ENCODE assay signal across 33 cellular contexts in genomic region chr18:63730788-63731187, GRCh38. TPM values are rescaled to one million over a fixed set of nuclear protein-coding genes. Genes with fewer than 3 reads are reported as not detected.
DNase-seq lines count a peak whose midpoint lies in the region; ATAC-seq, FAIRE-seq and TF ChIP-seq lines count a peak whose summit lies in the region.
"Had no signal": no experiment of that assay in that cellular context is flagged by ENCODE, and none has a peak within 500 bp of the region (broad histone marks: within the 10 kb centered on the region; RNA-seq: fewer than 3 reads in every experiment).

No MANE protein-coding gene starts in this region.

- POLR2A ChIA-PET in naive thymus-derived CD4-positive, alpha-beta T cell (lab: Charles Lee): no interaction called here

- H4K20me1 ChIP-seq in keratinocyte (ENCODE audit: control insufficient read depth, extremely low read depth, insufficient read depth, low read length): no peaks in the 10 kb centered on the region

- H2AFZ ChIP-seq in keratinocyte (ENCODE audit: control insufficient read depth, low read length): no peak overlapping the region

- no peaks in the 10 kb centered on the region for H3K36me3 ChIP-seq in keratinocyte (ENCODE audit: control insufficient read depth in 2 of 2, extremely low read depth in 1 of 2, insufficient read depth in 2 of 2, low read length in 2 of 2)
- no peaks in the 10 kb centered on the region for H3K36me3 ChIP-seq in naive thymus-derived CD4-positive, alpha-beta T cell (ENCODE audit: control insufficient read depth in 2 of 3, insufficient read depth in 3 of 3, low read length in 3 of 3)
- H3K36me3 ChIP-seq: gastroesophageal sphincter had no signal

- no peak overlapping the region for H3K4me3 ChIP-seq in keratinocyte (ENCODE audit: control insufficient read depth in 2 of 3, extremely low read depth in 1 of 3, insufficient read depth in 2 of 3, low read depth in 1 of 3, low read length in 3 of 3)
- H3K4me3 ChIP-seq in naive thymus-derived CD4-positive, alpha-beta T cell (ENCODE audit: low read length): no peak overlapping the region
- H3K4me3 ChIP-seq: gastroesophageal sphincter had no signal

- no peak overlapping the region for H3K9ac ChIP-seq in keratinocyte (ENCODE audit: control insufficient read depth, extremely low read depth, insufficient read depth, low read length)

- H3K4me2 ChIP-seq in keratinocyte (ENCODE audit: control insufficient read depth, extremely low read depth, insufficient read depth, low read depth, low read length): peak overlapping the region; percentile 0

- no peaks in the 10 kb centered on the region for H3K4me1 Mint-ChIP-seq in naive thymus-derived CD4-positive, alpha-beta T cell
- H3K4me1 Mint-ChIP-seq: activated naive CD8-positive, alpha-beta T cell treated with anti-CD3 and anti-CD28 coated beads, Interleukin-2, amount 10 ng/mL, durations not matched to agents 7 days and 5 days; brain; CD14-positive monocyte; mesothelial cell of epicardium had no signal

- TF ChIP-seq EP300 in Ishikawa (IDR thresholded peaks at IDR 0.05; ENCODE audit: borderline replicate concordance): no peak

- no peak for TF ChIP-seq CTCF in keratinocyte (optimal IDR thresholded peaks at IDR 0.05 in 1 of 3, IDR thresholded peaks at IDR 0.05 in 1 of 3, conservative IDR thresholded peaks at IDR 0.05 in 1 of 3; ENCODE audit: extremely low read depth in 1 of 3, insufficient read depth in 2 of 3, low read length in 3 of 3)

- H3K27me3 Mint-ChIP-seq in naive thymus-derived CD4-positive, alpha-beta T cell: peaks cover 0 to 26% (median 5%) of the 10 kb centered on the region in 5 donors
- H3K27me3 Mint-ChIP-seq: brain had no signal

- no peak overlapping the region for H3K27ac Mint-ChIP-seq in naive thymus-derived CD4-positive, alpha-beta T cell
- H3K27ac Mint-ChIP-seq: activated naive CD8-positive, alpha-beta T cell treated with anti-CD3 and anti-CD28 coated beads, Interleukin-2, amount 10 ng/mL, durations not matched to agents 7 days and 5 days; brain; dendritic cell treated with granulocyte-macrophage colony-stimulating factor and Interleukin-4, amounts not matched to agents 40 ng/mL and 50 ng/mL, for 4 days; mesothelial cell of epicardium had no signal

- peak; percentile 34 for FAIRE-seq in keratinocyte (lab: Jason Lieb, UNC)
- FAIRE-seq: endothelial cell of umbilical vein, HTR-8/SVneo had no signal

- CTCF ChIA-PET in naive thymus-derived CD4-positive, alpha-beta T cell (lab: Charles Lee): no interaction called here

- no peak for ATAC-seq in GM21619 (IDR thresholded peaks at IDR 0.05; ENCODE audit: unreplicated experiment)
- no peak for ATAC-seq in HG03378 (IDR thresholded peaks at IDR 0.05; ENCODE audit: unreplicated experiment)
- no peak for ATAC-seq in naive thymus-derived CD4-positive, alpha-beta T cell
- ATAC-seq: gastroesophageal sphincter, HCT116, left lobe of liver had no signal

- H3K79me2 ChIP-seq in keratinocyte (ENCODE audit: control insufficient read depth, insufficient read depth, low read length): no peaks in the 10 kb centered on the region

- H3K27ac ChIP-seq in keratinocyte (ENCODE audit: control insufficient read depth, insufficient read depth, low read length): no peak overlapping the region
- no peak overlapping the region for H3K27ac ChIP-seq in naive thymus-derived CD4-positive, alpha-beta T cell (ENCODE audit: low read depth, low read length)
- H3K27ac ChIP-seq: gastroesophageal sphincter, VCaP had no signal

- H3K4me1 ChIP-seq in keratinocyte (ENCODE audit: control insufficient read depth, extremely low read depth, insufficient read depth, low read length): peaks cover 14% of the 10 kb centered on the region
- no peaks in the 10 kb centered on the region for H3K4me1 ChIP-seq in naive thymus-derived CD4-positive, alpha-beta T cell (ENCODE audit: control insufficient read depth in 2 of 2, insufficient read depth in 2 of 2, low read length in 2 of 2)
- H3K4me1 ChIP-seq: gastroesophageal sphincter had no signal

- H3K36me3 Mint-ChIP-seq in naive thymus-derived CD4-positive, alpha-beta T cell: peaks cover 0 to 3% (median 0%) of the 10 kb centered on the region in 5 donors
- H3K36me3 Mint-ChIP-seq: activated naive CD8-positive, alpha-beta T cell treated with anti-CD3 and anti-CD28 coated beads, Interleukin-2, amount 10 ng/mL, durations not matched to agents 7 days and 5 days; brain; CD14-positive monocyte; mesothelial cell of epicardium had no signal

- no peak for TF ChIP-seq RAD21 in Ishikawa (IDR thresholded peaks at IDR 0.05; ENCODE audit: low read depth)

- H3K9me1 ChIP-seq in keratinocyte (ENCODE audit: control insufficient read depth, extremely low read depth, insufficient read depth, low read length): no peaks in the 10 kb centered on the region

- no peaks in the 10 kb centered on the region for H3K27me3 ChIP-seq in keratinocyte (ENCODE audit: control insufficient read depth, extremely low read depth, insufficient read depth, low read length)
- no peaks in the 10 kb centered on the region for H3K27me3 ChIP-seq in naive thymus-derived CD4-positive, alpha-beta T cell (ENCODE audit: control insufficient read depth in 2 of 2, insufficient read depth in 2 of 2, low read length in 2 of 2)
- H3K27me3 ChIP-seq: gastroesophageal sphincter had no signal

- no peaks in the 10 kb centered on the region for H3K9me3 ChIP-seq in keratinocyte (ENCODE audit: control insufficient read depth, low read depth, low read length)
- H3K9me3 ChIP-seq in naive thymus-derived CD4-positive, alpha-beta T cell (ENCODE audit: control insufficient read depth in 2 of 3, low read length in 3 of 3): no peaks in the 10 kb centered on the region

- peak; percentile 82 for DNase-seq in DMS79 (lab: John Stamatoyannopoulos, UW)
- peak; percentile 7 for DNase-seq in astrocyte of the hippocampus (ENCODE audit: low read depth, low spot score)
- DNase-seq in keratinocyte (ENCODE audit: low read depth, low spot score): peak; percentile 9
- no peak for DNase-seq in GOT3 (lab: John Stamatoyannopoulos, UW)
- DNase-seq in naive thymus-derived CD4-positive, alpha-beta T cell: no peak
- DNase-seq: activated CD4-positive, alpha-beta T cell treated with anti-CD3 and anti-CD28 coated beads, Interleukin-2, amount 50 U/mL, for 1 hour; activated naive CD8-positive, alpha-beta T cell treated with anti-CD3 and anti-CD28 coated beads, Interleukin-2, amount 10 ng/mL, durations not matched to agents 7 days and 5 days; DMS 273 treated with DMSO at 0.1 percent for 48 hours; NCI-H1105; NCI-H2171; NCI-H82; stimulated activated CD4-positive, alpha-beta T cell treated with anti-CD3 and anti-CD28 coated beads, Interleukin-2, amount 100 ng/mL, for 24 hours; stimulated activated naive CD4-positive, alpha-beta T cell; T-helper 2 cell had no signal

- peaks cover 0 to 16% (median 2%) of the 10 kb centered on the region in 11 donors for H3K9me3 Mint-ChIP-seq in naive thymus-derived CD4-positive, alpha-beta T cell
- H3K9me3 Mint-ChIP-seq: activated naive CD8-positive, alpha-beta T cell treated with anti-CD3 and anti-CD28 coated beads, Interleukin-2, amount 10 ng/mL, durations not matched to agents 7 days and 5 days; dendritic cell treated with granulocyte-macrophage colony-stimulating factor and Interleukin-4, amounts not matched to agents 40 ng/mL and 50 ng/mL, for 4 days had no signal

- no peak overlapping the region for H3K4me3 Mint-ChIP-seq in naive thymus-derived CD4-positive, alpha-beta T cell
- H3K4me3 Mint-ChIP-seq: activated naive CD8-positive, alpha-beta T cell treated with anti-CD3 and anti-CD28 coated beads, Interleukin-2, amount 10 ng/mL, durations not matched to agents 7 days and 5 days; brain; CD14-positive monocyte; dendritic cell treated with granulocyte-macrophage colony-stimulating factor and Interleukin-4, amounts not matched to agents 40 ng/mL and 50 ng/mL, for 4 days; mesothelial cell of epicardium had no signal

- intact Hi-C loops in naive thymus-derived CD4-positive, alpha-beta T cell (cut with micrococcal nuclease): no loop called here

- dilution Hi-C loops in keratinocyte (cut with MboI; ENCODE audit: extremely low pct_ligation_motif_present, low sequenced_read_pairs): no loop called here

TF ChIP-seq in Ishikawa, 13 proteins besides CTCF, POLR2A, EP300 and RAD21:
- TF ChIP-seq CREB1 (IDR thresholded peaks at IDR 0.05; ENCODE audit: low read depth): no peak
- no peak for TF ChIP-seq FOXM1 (IDR thresholded peaks at IDR 0.05; ENCODE audit: borderline replicate concordance, low read depth)
- TF ChIP-seq USF1 (IDR thresholded peaks at IDR 0.05): peak; percentile 35; the same call in 1 of the 2 replicates

RNA-seq across cellular contexts. Expression of gene SERPINB11, which starts 28.0 kb away (rescaled TPM):
- not detected in 3 replicates for polyA plus RNA-seq in keratinocyte
- polyA plus RNA-seq in keratinocyte (2011; ENCODE audit: low read depth): not detected
- polyA plus RNA-seq in keratinocyte (2011; cell fraction: cytosol; rRNA removed): not detected in 2 replicates
- polyA plus RNA-seq in keratinocyte (2011; cell fraction: nucleus; rRNA removed): not detected in 2 replicates
- not detected in 2 replicates for polyA plus RNA-seq in keratinocyte (2012; ENCODE audit: low replicate concordance)
- not detected in 3 replicates for polyA minus RNA-seq in keratinocyte
- polyA minus RNA-seq in keratinocyte (2011; cell fraction: cytosol; rRNA and poly(A)+ RNA removed): not detected
- polyA minus RNA-seq in keratinocyte (2011; cell fraction: nucleus; rRNA and poly(A)+ RNA removed): not detected in 2 replicates
- total RNA-seq in naive thymus-derived CD4-positive, alpha-beta T cell: not detected
- polyA plus RNA-seq in naive thymus-derived CD4-positive, alpha-beta T cell: not detected
- total RNA-seq: activated naive CD8-positive, alpha-beta T cell treated with anti-CD3 and anti-CD28 coated beads, Interleukin-2, amount 10 ng/mL, durations not matched to agents 7 days and 5 days; endothelial cell of umbilical vein; gastroesophageal sphincter; left lobe of liver; LHCN-M2; mesothelial cell of epicardium; OCI-LY7; posterior vena cava; skeletal muscle tissue had no signal
- polyA plus RNA-seq: AG04450, CD14-positive monocyte, endothelial cell of umbilical vein, neural cell had no signal

RNA-seq across cellular contexts. Expression of gene SERPINB7, which starts 44.4 kb away (rescaled TPM):
- 293 to 589 TPM (median 408 TPM) in 3 replicates for polyA plus RNA-seq in keratinocyte
- 405 TPM for polyA plus RNA-seq in keratinocyte (2011; ENCODE audit: low read depth)
- 232 and 512 TPM in 2 replicates for polyA plus RNA-seq in keratinocyte (2011; cell fraction: cytosol; rRNA removed)
- 548 and 655 TPM in 2 replicates for polyA plus RNA-seq in keratinocyte (2011; cell fraction: nucleus; rRNA removed)
- 196 and 644 TPM in 2 replicates for polyA plus RNA-seq in keratinocyte (2012; ENCODE audit: low replicate concordance)
- polyA minus RNA-seq in keratinocyte: 118 to 615 TPM (median 323 TPM) in 3 replicates
- 133 TPM for polyA minus RNA-seq in keratinocyte (2011; cell fraction: cytosol; rRNA and poly(A)+ RNA removed)
- 309 and 528 TPM in 2 replicates for polyA minus RNA-seq in keratinocyte (2011; cell fraction: nucleus; rRNA and poly(A)+ RNA removed)
- total RNA-seq in naive thymus-derived CD4-positive, alpha-beta T cell: not detected
- not detected for polyA plus RNA-seq in naive thymus-derived CD4-positive, alpha-beta T cell
- total RNA-seq: activated naive CD8-positive, alpha-beta T cell treated with anti-CD3 and anti-CD28 coated beads, Interleukin-2, amount 10 ng/mL, durations not matched to agents 7 days and 5 days; endothelial cell of umbilical vein; gastroesophageal sphincter; left lobe of liver; OCI-LY7; posterior vena cava; skeletal muscle tissue had no signal
- polyA plus RNA-seq: CD14-positive monocyte, endothelial cell of umbilical vein, neural cell had no signal

Comparison
In these comparisons a context has a peak if more than half of its experiments do, and no peak if none do; other contexts are left out.
1. DNase-seq: peak in DMS79 (single experiment), astrocyte of the hippocampus (single experiment) and keratinocyte (single experiment); none in GOT3 (single experiment) and naive thymus-derived CD4-positive, alpha-beta T cell (0 of 9).
2. RNA of gene SERPINB7, which starts 44.4 kb away (polyA plus RNA-seq): 196 to 655 TPM in keratinocyte; not detected in naive thymus-derived CD4-positive, alpha-beta T cell; every median in the first group is over 100 times any median in the second.